Comparison of ENCODE assay signal across 9 cellular contexts in genomic region chr6:33815854-33816253, GRCh38. TPM values are rescaled to one million over a fixed set of nuclear protein-coding genes. Genes with fewer than 3 reads are reported as not detected.
DNase-seq lines count a peak whose midpoint lies in the region; ATAC-seq and TF ChIP-seq lines count a peak whose summit lies in the region.
"Had no signal": no experiment of that assay in that cellular context is flagged by ENCODE, and none has a peak within 500 bp of the region (broad histone marks: within the 10 kb centered on the region; RNA-seq: fewer than 3 reads in every experiment).

No MANE protein-coding gene starts in this region.

- H3K27me3 Mint-ChIP-seq in activated T-cell treated with anti-CD3 and anti-CD28 coated beads, Interleukin-2, amount 50 U/mL, for 4 hours (ENCODE audit: low read depth): peaks cover 43% of the 10 kb centered on the region
- peaks cover 43% of the 10 kb centered on the region for H3K27me3 Mint-ChIP-seq in activated T-cell treated with anti-CD3 and anti-CD28 coated beads, Interleukin-2, amount 50 U/mL, for 72 hours (ENCODE audit: low read depth)
- peaks cover 57 to 89% of the 10 kb centered on the region in 2 donors for H3K27me3 Mint-ChIP-seq in stimulated activated naive B cell treated with anti-CD40 and anti-IgM and Interleukin-4, amounts not matched to agents 10 μg/mL and 1 μg/mL and 100 μg/mL, for 72 hours

- WGBS in smooth muscle cell (ENCODE audit: low lambda C conversion rate): 71% methylated on average over 1 of the region's 1 CpG

- no peaks in the 10 kb centered on the region for H3K36me3 Mint-ChIP-seq in activated T-cell treated with anti-CD3 and anti-CD28 coated beads, Interleukin-2, amount 50 U/mL, for 4 hours (ENCODE audit: insufficient read depth)
- H3K36me3 Mint-ChIP-seq in activated T-cell treated with anti-CD3 and anti-CD28 coated beads, Interleukin-2, amount 50 U/mL, for 72 hours (ENCODE audit: insufficient read depth in 2 of 2): no peaks in the 10 kb centered on the region
- H3K36me3 Mint-ChIP-seq in stimulated activated naive B cell treated with anti-CD40 and anti-IgM and Interleukin-4, amounts not matched to agents 10 μg/mL and 1 μg/mL and 100 μg/mL, for 72 hours: no peaks in the 10 kb centered on the region

- H3K9me3 Mint-ChIP-seq in activated T-cell treated with anti-CD3 and anti-CD28 coated beads, Interleukin-2, amount 50 U/mL, for 4 hours: no peaks in the 10 kb centered on the region
- H3K9me3 Mint-ChIP-seq in activated T-cell treated with anti-CD3 and anti-CD28 coated beads, Interleukin-2, amount 50 U/mL, for 72 hours: no peaks in the 10 kb centered on the region
- no peaks in the 10 kb centered on the region for H3K9me3 Mint-ChIP-seq in stimulated activated naive B cell treated with anti-CD40 and anti-IgM and Interleukin-4, amounts not matched to agents 10 μg/mL and 1 μg/mL and 100 μg/mL, for 72 hours
- H3K9me3 Mint-ChIP-seq: CD4-positive, alpha-beta T cell had no signal

- no peak overlapping the region for H3K27ac Mint-ChIP-seq in activated T-cell treated with anti-CD3 and anti-CD28 coated beads, Interleukin-2, amount 50 U/mL, for 72 hours
- no peak overlapping the region for H3K27ac Mint-ChIP-seq in stimulated activated naive B cell treated with anti-CD40 and anti-IgM and Interleukin-4, amounts not matched to agents 10 μg/mL and 1 μg/mL and 100 μg/mL, for 72 hours
- H3K27ac Mint-ChIP-seq: CD4-positive, alpha-beta T cell had no signal

- no peak for TF ChIP-seq CTCF in smooth muscle cell (IDR thresholded peaks at IDR 0.05; ENCODE audit: borderline replicate concordance, insufficient read depth, poor library complexity, severe bottlenecking)

- no peak overlapping the region for H2AFZ ChIP-seq in smooth muscle cell (ENCODE audit: low read depth)

- H3K27me3 ChIP-seq in smooth muscle cell (ENCODE audit: low read depth): peaks cover 16% of the 10 kb centered on the region

- H3K79me2 ChIP-seq in smooth muscle cell (ENCODE audit: low read depth): no peaks in the 10 kb centered on the region

- H3K9ac ChIP-seq in smooth muscle cell (ENCODE audit: low read depth): no peak overlapping the region

- H3K27ac ChIP-seq in smooth muscle cell (ENCODE audit: low read depth): no peak overlapping the region

- peaks cover 2% of the 10 kb centered on the region for H3K4me1 Mint-ChIP-seq in activated T-cell treated with anti-CD3 and anti-CD28 coated beads, Interleukin-2, amount 50 U/mL, for 4 hours (ENCODE audit: low read depth)
- H3K4me1 Mint-ChIP-seq in activated T-cell treated with anti-CD3 and anti-CD28 coated beads, Interleukin-2, amount 50 U/mL, for 72 hours (ENCODE audit: low read depth): no peaks in the 10 kb centered on the region
- H3K4me1 Mint-ChIP-seq in stimulated activated naive B cell treated with anti-CD40 and anti-IgM and Interleukin-4, amounts not matched to agents 10 μg/mL and 1 μg/mL and 100 μg/mL, for 72 hours: peaks cover 0 to 4% of the 10 kb centered on the region in 2 donors

- no peak overlapping the region for H3K4me3 ChIP-seq in smooth muscle cell

- H3F3A ChIP-seq in smooth muscle cell (ENCODE audit: low read depth): no peaks in the 10 kb centered on the region

- H3K9me3 ChIP-seq in smooth muscle cell (replicated peaks; ENCODE audit: low read depth): no peaks in the 10 kb centered on the region

- H4K20me1 ChIP-seq in smooth muscle cell (ENCODE audit: low read depth): no peaks in the 10 kb centered on the region

- peak; percentile 40 to 43 for ATAC-seq in activated T-cell treated with anti-CD3 and anti-CD28 coated beads, Interleukin-2, amount 50 U/mL, for 4 hours
- ATAC-seq in activated T-cell treated with anti-CD3 and anti-CD28 coated beads, Interleukin-2, amount 50 U/mL, for 72 hours (replicated peaks in 1 of 2): no peak
- peak; percentile 51 to 57 for ATAC-seq in stimulated activated naive B cell treated with anti-CD40 and anti-IgM and Interleukin-4, amounts not matched to agents 10 μg/mL and 1 μg/mL and 100 μg/mL, for 72 hours (replicated peaks)

- DNase-seq in activated T-cell treated with anti-CD3 and anti-CD28 coated beads, Interleukin-2, amount 50 U/mL, for 4 hours: no peak
- no peak for DNase-seq in activated T-cell treated with anti-CD3 and anti-CD28 coated beads, Interleukin-2, amount 50 U/mL, for 72 hours
- DNase-seq in NCI-H1694 treated with DMSO at 0.1 percent for 48 hours (lab: John Stamatoyannopoulos, UW) (peak; percentile 56), astrocyte of the hippocampus (ENCODE audit: low read depth, low spot score) (peak; percentile 21), smooth muscle cell (lab: John Stamatoyannopoulos, UW; ENCODE audit: unreplicated experiment) (no peak), HuH-7 (ENCODE audit: low spot score) (no peak), activated gamma-delta T cell (lab: John Stamatoyannopoulos, UW) (no peak)
- DNase-seq in stimulated activated naive B cell treated with anti-CD40 and anti-IgM and Interleukin-4, amounts not matched to agents 10 μg/mL and 1 μg/mL and 100 μg/mL, for 72 hours: no peak
- DNase-seq: CD4-positive, alpha-beta T cell had no signal

- peaks cover 16% of the 10 kb centered on the region for H3K4me1 ChIP-seq in smooth muscle cell (ENCODE audit: low read depth)

- H3K36me3 ChIP-seq in smooth muscle cell (ENCODE audit: low read depth): no peaks in the 10 kb centered on the region

- no peak overlapping the region for H3K4me2 ChIP-seq in smooth muscle cell

- no peak overlapping the region for H3K4me3 Mint-ChIP-seq in activated T-cell treated with anti-CD3 and anti-CD28 coated beads, Interleukin-2, amount 50 U/mL, for 4 hours
- no peak overlapping the region for H3K4me3 Mint-ChIP-seq in activated T-cell treated with anti-CD3 and anti-CD28 coated beads, Interleukin-2, amount 50 U/mL, for 72 hours
- no peak overlapping the region for H3K4me3 Mint-ChIP-seq in stimulated activated naive B cell treated with anti-CD40 and anti-IgM and Interleukin-4, amounts not matched to agents 10 μg/mL and 1 μg/mL and 100 μg/mL, for 72 hours
- H3K4me3 Mint-ChIP-seq: CD4-positive, alpha-beta T cell had no signal

RNA-seq across cellular contexts. Expression of gene MLN, which starts 12.1 kb away (rescaled TPM):
- total RNA-seq in activated T-cell treated with anti-CD3 and anti-CD28 coated beads, Interleukin-2, amount 50 U/mL, for 4 hours: not detected
- total RNA-seq in activated T-cell treated with anti-CD3 and anti-CD28 coated beads, Interleukin-2, amount 50 U/mL, for 72 hours: not detected
- not detected in 2 replicates for total RNA-seq in smooth muscle cell
- not detected in 2 replicates for polyA plus RNA-seq in smooth muscle cell
- total RNA-seq: CD4-positive, alpha-beta T cell had no signal

RNA-seq across cellular contexts. Expression of gene LEMD2, which starts 26.9 kb away (rescaled TPM):
- 10 to 100 TPM; 44.4 to 51.8 (median 49.5) TPM for total RNA-seq in activated T-cell treated with anti-CD3 and anti-CD28 coated beads, Interleukin-2, amount 50 U/mL, for 4 hours
- 10 to 100 TPM; 76.4 to 93.8 TPM for total RNA-seq in activated T-cell treated with anti-CD3 and anti-CD28 coated beads, Interleukin-2, amount 50 U/mL, for 72 hours
- total RNA-seq in smooth muscle cell: 48.8 and 52.4 TPM in 2 replicates
- 87.3 and 91.6 TPM in 2 replicates for polyA plus RNA-seq in smooth muscle cell

Comparison
In these comparisons a context has a peak if more than half of its experiments do, and no peak if none do; other contexts are left out.
1. ATAC-seq: peak in activated T-cell treated with anti-CD3 and anti-CD28 coated beads, Interleukin-2, amount 50 U/mL, for 4 hours (2 of 2) and stimulated activated naive B cell treated with anti-CD40 and anti-IgM and Interleukin-4, amounts not matched to agents 10 μg/mL and 1 μg/mL and 100 μg/mL, for 72 hours (2 of 2); none in activated T-cell treated with anti-CD3 and anti-CD28 coated beads, Interleukin-2, amount 50 U/mL, for 72 hours (0 of 2).
2. DNase-seq: peak in NCI-H1694 treated with DMSO at 0.1 percent for 48 hours (single experiment) and astrocyte of the hippocampus (single experiment); none in activated T-cell treated with anti-CD3 and anti-CD28 coated beads, Interleukin-2, amount 50 U/mL, for 4 hours (single experiment), activated T-cell treated with anti-CD3 and anti-CD28 coated beads, Interleukin-2, amount 50 U/mL, for 72 hours (0 of 2), stimulated activated naive B cell treated with anti-CD40 and anti-IgM and Interleukin-4, amounts not matched to agents 10 μg/mL and 1 μg/mL and 100 μg/mL, for 72 hours (single experiment), smooth muscle cell (single experiment), HuH-7 (single experiment) and activated gamma-delta T cell (single experiment).